Comparison of ENCODE assay signal across 8 cellular contexts in the genomic region with DNA sequence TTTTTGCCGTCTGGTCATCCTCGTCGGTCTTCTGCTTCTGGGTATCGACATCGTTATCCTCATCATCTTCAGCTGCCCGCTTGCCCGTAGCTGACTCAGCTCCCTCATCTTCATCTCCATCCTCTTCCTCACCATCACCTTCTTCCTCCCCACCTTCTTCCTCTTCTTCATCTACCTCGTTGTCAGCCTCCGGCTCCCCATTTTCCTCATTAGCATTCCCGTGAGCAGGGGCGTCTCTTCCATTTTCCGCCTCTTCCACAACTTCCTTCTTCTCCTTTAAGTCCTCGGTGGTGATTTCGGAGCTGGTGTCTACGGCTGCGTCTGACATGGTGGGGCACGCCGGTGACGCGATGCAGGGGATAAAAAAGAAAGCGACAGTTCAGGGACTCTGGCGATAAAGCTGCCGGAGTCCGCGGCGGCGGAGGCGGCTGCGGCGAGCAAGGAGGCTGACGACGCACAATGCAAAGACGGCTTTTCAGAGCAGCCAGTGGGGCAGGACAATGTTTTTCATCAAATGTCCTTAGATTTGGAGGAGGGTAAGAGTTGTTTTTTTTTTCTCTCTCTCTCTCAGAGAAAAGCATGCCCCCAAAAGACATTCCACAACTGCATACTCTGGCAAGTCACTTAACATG. TPM values are rescaled to one million over a fixed set of nuclear protein-coding genes. Genes with fewer than 3 reads are reported as not detected.
DNase-seq lines count a peak whose midpoint lies in the region; TF ChIP-seq lines count a peak whose summit lies in the region.
"Not testable (repeated sequence)": the region's sequence is repeated elsewhere in the genome, so short reads cannot be mapped to it uniquely, and the experiment has no call there.

No MANE protein-coding gene starts in this region.

- H3K27ac ChIP-seq in muscle layer of duodenum (ENCODE audit: low read length) (peak overlapping the region; percentile 7), substantia nigra (ENCODE audit: low read depth, low read length, poor library complexity, severe bottlenecking) (peak overlapping the region; percentile 40)

- not testable (repeated sequence) for H3K27me3 ChIP-seq in muscle layer of duodenum (ENCODE audit: low read depth, low read length)

- H3K4me1 ChIP-seq in muscle layer of duodenum (ENCODE audit: control insufficient read depth in 1 of 2, insufficient read depth in 2 of 2, low read length in 2 of 2), result not testable (repeated sequence)

- DNase-seq in DMS53 (lab: John Stamatoyannopoulos, UW), result peak; percentile 25
- DNase-seq in RPMI8226, result peak; percentile 26
- DNase-seq in activated CD8-positive, alpha-beta memory T cell treated with anti-CD3 and anti-CD28 coated beads, Interleukin-2, amount 50 U/mL, for 48 hours, result peak; percentile 65
- DNase-seq in astrocyte of the cerebellum (ENCODE audit: low read depth); fibroblast of villous mesenchyme (ENCODE audit: low read depth): not testable (repeated sequence)
- DNase-seq in stimulated activated CD4-positive, alpha-beta T cell treated with anti-CD3 and anti-CD28 coated beads, Interleukin-15, amount 100 ng/mL, for 48 hours (ENCODE audit: low read depth in 2 of 2), result peak; percentile 11 to 25
- peak in 13 of 49 donors; percentile 1 to 35 (median 11) for DNase-seq in substantia nigra (lab: John Stamatoyannopoulos, UW)

- not testable (repeated sequence) for H3K9me3 ChIP-seq in muscle layer of duodenum (ENCODE audit: control insufficient read depth in 1 of 2, low read length in 2 of 2)

- H3K36me3 ChIP-seq in muscle layer of duodenum (ENCODE audit: control insufficient read depth in 1 of 2, insufficient read depth in 2 of 2, low read length in 2 of 2), result not testable (repeated sequence)

- in situ Hi-C loops in astrocyte of the cerebellum (cut with HindIII; ENCODE audit: low sequenced_read_pairs), result not testable (repeated sequence)

- H3K4me3 ChIP-seq in astrocyte of the cerebellum (ENCODE audit: low read depth, low read length) (peak overlapping the region; percentile 32), fibroblast of villous mesenchyme (ENCODE audit: low read depth, low read length) (peak overlapping the region; percentile 40), muscle layer of duodenum (ENCODE audit: low read depth in 1 of 2, low read length in 2 of 2) (peak overlapping the region; percentile 54 to 59)

- TF ChIP-seq CTCF in astrocyte of the cerebellum (IDR thresholded peaks at IDR 0.05; ENCODE audit: low read depth, low read length, missing control alignments); fibroblast of villous mesenchyme (IDR thresholded peaks at IDR 0.05; ENCODE audit: insufficient read depth, low read depth, low read length): not testable (repeated sequence)

RNA-seq across cellular contexts. Expression of gene PZP, which starts 31.9 kb away (rescaled TPM):
- total RNA-seq in fibroblast of villous mesenchyme, result not detected in 2 replicates
